9 cellular contexts compared by ENCODE assay signal in genomic region chr4:78907638-78908037, GRCh38.
"Had no signal": no experiment of that assay in that cellular context is flagged by ENCODE, and none has a peak within 500 bp of the region (broad histone marks: within the 10 kb centered on the region; RNA-seq: fewer than 3 reads in every experiment).

No MANE protein-coding gene starts in this region.

- H3K9ac ChIP-seq: GM23248 had no signal

- H3K9me3 Mint-ChIP-seq: HFFc6 had no signal

- H3K27ac ChIP-seq: GM23248 had no signal

- ATAC-seq: HCT116 had no signal

- H3K9me3 ChIP-seq: HAP-1 had no signal

- FAIRE-seq: HTR-8/SVneo had no signal

- H2AFZ ChIP-seq: GM23248 had no signal

- H3K4me3 Mint-ChIP-seq: HFFc6 had no signal

- H3K36me3 ChIP-seq: HAP-1 had no signal

- H3K4me3 ChIP-seq: GM23248, HAP-1 had no signal

- DNase-seq: GM23248, GOT3, H7, HFFc6, IMR-90, KBM-7 had no signal

- H3K27ac Mint-ChIP-seq: HFFc6 had no signal
